Comparison of ENCODE assay signal across 8 cellular contexts in the genomic region with DNA sequence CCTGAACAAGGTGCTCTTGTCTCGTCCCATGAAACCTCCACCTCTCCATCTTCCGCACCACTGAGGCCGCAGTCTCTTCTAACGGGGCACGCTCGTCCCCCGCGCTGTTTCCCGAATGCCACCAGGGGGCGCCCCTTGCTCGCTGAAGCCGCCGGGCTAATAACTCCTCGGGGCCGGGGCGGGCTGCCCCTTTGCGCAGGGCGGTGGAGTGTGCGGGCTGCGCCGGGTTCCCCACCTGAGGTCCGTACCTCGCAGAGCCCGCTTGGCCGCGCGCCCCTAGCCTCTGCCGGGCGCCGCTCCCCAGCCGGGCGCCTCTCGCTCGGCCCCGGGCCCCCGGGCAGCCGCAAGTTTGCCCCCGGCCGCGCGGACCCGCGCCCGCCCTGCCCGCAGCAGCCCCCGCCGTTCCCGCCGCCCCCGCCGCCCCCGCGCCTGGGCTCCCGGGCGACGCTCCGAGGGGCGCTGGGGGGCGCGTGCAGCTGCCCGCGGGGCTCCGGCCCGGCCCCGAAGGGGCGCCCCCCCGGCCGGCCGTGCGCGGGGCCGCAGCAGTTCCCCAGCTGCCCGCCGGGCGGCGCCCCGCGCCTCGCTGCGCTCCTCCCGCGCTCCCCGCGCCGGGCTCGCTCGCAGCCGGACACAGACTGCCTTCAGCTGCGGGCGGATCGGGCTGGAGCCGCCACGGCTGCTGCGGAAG. TPM values are rescaled to one million over a fixed set of nuclear protein-coding genes. Genes with fewer than 3 reads are reported as not detected.
DNase-seq lines count a peak whose midpoint lies in the region; ATAC-seq and TF ChIP-seq lines count a peak whose summit lies in the region.

TSS of gene GRIK4 (plus strand) at position 633 of the 688 bp plus-strand sequence. CDS start 148,571 bp downstream, outside the sequence.

- H3K27me3 ChIP-seq in Karpas-422 (ENCODE audit: low read length), result no peaks in the 10 kb centered on the region
- peaks cover 10% of the 10 kb centered on the region for H3K27me3 ChIP-seq in RWPE2 (ENCODE audit: insufficient read depth, poor library complexity, severe bottlenecking)

- no peaks in the 10 kb centered on the region for H4K20me1 ChIP-seq in Karpas-422 (ENCODE audit: insufficient read depth, low read depth, low read length)

- H3K4me2 ChIP-seq in Karpas-422 (ENCODE audit: low read depth, low read length, poor library complexity, severe bottlenecking), result no peak within 1 kb of the TSS

- no peak within 1 kb of the TSS for H3K4me3 ChIP-seq in Karpas-422 (ENCODE audit: low read length)
- peak within 1 kb of the TSS; percentile 41 for H3K4me3 ChIP-seq in RWPE2 (ENCODE audit: severe bottlenecking)

- H3K9me2 ChIP-seq in Karpas-422 (replicated peaks; ENCODE audit: insufficient read depth, low read length), result no peaks in the 10 kb centered on the region

- no peak within 1 kb of the TSS for H3K9ac ChIP-seq in Karpas-422 (ENCODE audit: low read length)

- peak; percentile 76 for ATAC-seq in GM21737 (IDR thresholded peaks at IDR 0.05; ENCODE audit: unreplicated experiment)
- peak; percentile 91 for ATAC-seq in RWPE2 (ENCODE audit: low read depth)

- H3K36me3 ChIP-seq in Karpas-422 (ENCODE audit: insufficient read depth, low read length), result no peaks in the 10 kb centered on the region
- H3K36me3 ChIP-seq in RWPE2 (ENCODE audit: low read depth), result no peaks in the 10 kb centered on the region

- DNase-seq in DMS53 treated with DMSO at 0.1 percent for 48 hours (lab: John Stamatoyannopoulos, UW; ENCODE audit: unreplicated experiment) (peak; percentile 65), Karpas-422 (peak; percentile 83), RWPE2 (ENCODE audit: low spot score) (no peak), foreskin melanocyte (peak; percentile 34), nucleus accumbens (lab: John Stamatoyannopoulos, UW) (peak in 52 of 56 donors; percentile 23 to 94 (median 71)), superior temporal gyrus (ENCODE audit: extremely low spot score) (peak; percentile 91)
- peak; percentile 47 for DNase-seq in activated effector memory CD4-positive, alpha-beta T cell treated with Interleukin-2 at 50 U/mL for 16 hours

- H3K79me2 ChIP-seq in Karpas-422 (ENCODE audit: low read length), result no peaks in the 10 kb centered on the region

- no peaks in the 10 kb centered on the region for H3K4me1 ChIP-seq in Karpas-422 (ENCODE audit: low read length)
- H3K4me1 ChIP-seq in RWPE2 (ENCODE audit: insufficient read depth, poor library complexity, severe bottlenecking), result no peaks in the 10 kb centered on the region

- H3K27ac ChIP-seq in Karpas-422 (ENCODE audit: low read length) (no peak within 1 kb of the TSS), RWPE2 (ENCODE audit: poor library complexity, severe bottlenecking) (no peak within 1 kb of the TSS)

- H3K9me3 ChIP-seq in Karpas-422 (ENCODE audit: low read length) (no peaks in the 10 kb centered on the region), RWPE2 (ENCODE audit: severe bottlenecking) (no peaks in the 10 kb centered on the region)

- no peak within 1 kb of the TSS for H2AFZ ChIP-seq in Karpas-422 (ENCODE audit: low read length)

- TF ChIP-seq CTCF in RWPE2 (IDR thresholded peaks at IDR 0.05; ENCODE audit: poor library complexity, severe bottlenecking), result peak; percentile 88

RNA-seq across cellular contexts. Expression of gene GRIK4, which starts in this region (rescaled TPM):
- not detected in 2 replicates for total RNA-seq in Karpas-422 (2014; rRNA removed; shearing (Covaris generic); ENCODE audit: low replicate concordance)

Comparison
In these comparisons a context has a peak if more than half of its experiments do, and no peak if none do; other contexts are left out.
1. Peak in DNase-seq in Karpas-422; RNA of the gene not detected or under 1 TPM.